ENCODE assay signal across 32 cellular contexts in the genomic region with DNA sequence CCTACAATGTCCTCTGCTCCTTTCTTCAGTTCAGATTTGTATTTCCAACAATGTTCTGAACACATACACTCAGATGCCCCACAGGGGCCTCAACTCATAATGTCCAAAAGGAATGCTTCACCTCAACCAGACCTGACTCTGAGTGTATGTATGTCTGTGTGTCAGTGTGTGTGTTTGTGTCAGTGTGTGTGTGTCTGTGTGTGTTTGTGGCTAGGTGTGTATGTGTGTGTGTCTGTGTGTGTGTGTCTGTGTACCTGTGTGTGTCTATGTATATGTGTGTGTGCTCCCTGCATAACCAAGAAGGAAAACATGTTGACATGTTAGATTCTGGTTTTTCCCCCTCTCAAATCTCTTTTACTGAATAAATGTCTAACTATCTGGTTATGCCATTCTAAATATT.
"Had no signal": no experiment of that assay in that cellular context is flagged by ENCODE, and none has a peak within 500 bp of the region (broad histone marks: within the 10 kb centered on the region; RNA-seq: fewer than 3 reads in every experiment).

No MANE protein-coding gene starts in this region.

- H3K9ac ChIP-seq: neural progenitor cell, parathyroid adenoma had no signal

- H3K9me3 Mint-ChIP-seq: natural killer cell; nephron; stimulated activated memory B cell treated with anti-CD40 and anti-IgM and Interleukin-4, amounts not matched to agents 10 μg/mL and 1 μg/mL and 100 μg/mL, for 72 hours; stimulated activated naive CD8-positive, alpha-beta T cell treated with anti-CD3 and anti-CD28 coated beads, Interleukin-15, amount 100 ng/mL, for 72 hours; type B pancreatic cell had no signal

- DNase-seq: naive thymus-derived CD4-positive, alpha-beta T cell; natural killer cell; nucleus accumbens; ovary; posterior cingulate gyrus; psoas muscle; right cardiac atrium; right lobe of liver; sigmoid colon; small intestine; stimulated activated CD4-positive, alpha-beta T cell treated with anti-CD3 and anti-CD28 coated beads, Interleukin-15, amount 100 ng/mL, for 24 hours; stimulated activated CD4-positive, alpha-beta T cell treated with anti-CD3 and anti-CD28 coated beads, Interleukin-2, amount 100 ng/mL, for 24 hours; stimulated activated CD4-positive, alpha-beta T cell treated with anti-CD3 and anti-CD28 coated beads, Interleukin-4, amount 100 ng/mL, for 1 hour; stimulated activated CD4-positive, alpha-beta T cell treated with anti-CD3 and anti-CD28 coated beads, Interleukin-4, amount 100 ng/mL, for 4 hours; stimulated activated CD8-positive, alpha-beta memory T cell treated with anti-CD3 and anti-CD28 coated beads, Interleukin-4, amount 100 ng/mL, for 48 hours; stimulated activated naive CD4-positive, alpha-beta T cell; stimulated activated naive CD8-positive, alpha-beta T cell treated with anti-CD3 and anti-CD28 coated beads, Interleukin-15, amount 100 ng/mL, for 72 hours; stimulated activated naive CD8-positive, alpha-beta T cell treated with anti-CD3 and anti-CD28 coated beads, Interleukin-15, Interleukin-2, amounts not matched to agents 100 U/mL and 50 U/mL, for 24 hours; substantia nigra; testis; tibial artery; transverse colon had no signal

- H3K36me3 ChIP-seq: neural progenitor cell, neutrophil, ovary, right lobe of liver, sigmoid colon, suprapubic skin, tibial artery, transverse colon, vagina had no signal

- H3K27ac Mint-ChIP-seq: naive thymus-derived CD4-positive, alpha-beta T cell; natural killer cell; nephron; progenitor cell of endocrine pancreas; stimulated activated memory B cell treated with anti-CD40 and anti-IgM and Interleukin-4, amounts not matched to agents 10 μg/mL and 1 μg/mL and 100 μg/mL, for 72 hours; stimulated activated naive CD8-positive, alpha-beta T cell treated with anti-CD3 and anti-CD28 coated beads, Interleukin-15, amount 100 ng/mL, for 72 hours; type B pancreatic cell had no signal

- H3K4me1 ChIP-seq: neural progenitor cell, parathyroid adenoma, psoas muscle, right lobe of liver, suprapubic skin, testis, transverse colon had no signal

- H3K27me3 Mint-ChIP-seq: progenitor cell of endocrine pancreas had no signal

- H3K36me3 Mint-ChIP-seq: naive thymus-derived CD4-positive, alpha-beta T cell; natural killer cell; stimulated activated memory B cell treated with anti-CD40 and anti-IgM and Interleukin-4, amounts not matched to agents 10 μg/mL and 1 μg/mL and 100 μg/mL, for 72 hours; type B pancreatic cell had no signal

- H3K27ac ChIP-seq: neural progenitor cell, neutrophil, ovary, parathyroid adenoma, psoas muscle, right lobe of liver, sigmoid colon, suprapubic skin, testis, tibial artery, transverse colon, vagina had no signal

- FAIRE-seq: small intestine, urothelium cell line had no signal

- H3K27me3 ChIP-seq: neural progenitor cell, ovary, right lobe of liver, sigmoid colon, suprapubic skin, testis, tibial artery, transverse colon, vagina had no signal

- H3K4me3 Mint-ChIP-seq: naive thymus-derived CD4-positive, alpha-beta T cell; natural killer cell; nephron; neural progenitor cell; stimulated activated memory B cell treated with anti-CD40 and anti-IgM and Interleukin-4, amounts not matched to agents 10 μg/mL and 1 μg/mL and 100 μg/mL, for 72 hours; stimulated activated naive CD8-positive, alpha-beta T cell treated with anti-CD3 and anti-CD28 coated beads, Interleukin-15, amount 100 ng/mL, for 72 hours; type B pancreatic cell had no signal

- ATAC-seq: naive thymus-derived CD4-positive, alpha-beta T cell; natural killer cell; psoas muscle; right cardiac atrium; right lobe of liver; stimulated activated memory B cell treated with anti-CD40 and anti-IgM and Interleukin-4, amounts not matched to agents 10 μg/mL and 1 μg/mL and 100 μg/mL, for 72 hours; stimulated activated naive CD8-positive, alpha-beta T cell treated with anti-CD3 and anti-CD28 coated beads, Interleukin-15, amount 100 ng/mL, for 72 hours; stimulated activated naive CD8-positive, alpha-beta T cell treated with anti-CD3 and anti-CD28 coated beads, Interleukin-15, Interleukin-2, amounts not matched to agents 100 U/mL and 50 U/mL, for 24 hours had no signal

- H3K4me2 ChIP-seq: neural progenitor cell had no signal

- H3K79me2 ChIP-seq: parathyroid adenoma had no signal

- H3K9me3 ChIP-seq: neutrophil, ovary, psoas muscle, right lobe of liver, suprapubic skin, testis, tibial artery, transverse colon, vagina had no signal

- H3K4me1 Mint-ChIP-seq: naive thymus-derived CD4-positive, alpha-beta T cell; natural killer cell; stimulated activated memory B cell treated with anti-CD40 and anti-IgM and Interleukin-4, amounts not matched to agents 10 μg/mL and 1 μg/mL and 100 μg/mL, for 72 hours; stimulated activated naive CD8-positive, alpha-beta T cell treated with anti-CD3 and anti-CD28 coated beads, Interleukin-15, amount 100 ng/mL, for 72 hours had no signal

- H3K4me3 ChIP-seq: neural progenitor cell, ovary, psoas muscle, right lobe of liver, sigmoid colon, suprapubic skin, testis, tibial artery, transverse colon, vagina had no signal

- H2AFZ ChIP-seq: neural progenitor cell, parathyroid adenoma had no signal
